Comparison of ENCODE assay signal across 25 cellular contexts in genomic region chr13:47621931-47622330, GRCh38.
A peak's percentile ranks its signal among the peaks of the same experiment; 100 is the strongest.
DNase-seq lines count a peak whose midpoint lies in the region; ATAC-seq and TF ChIP-seq lines count a peak whose summit lies in the region.
"Had no signal": no experiment of that assay in that cellular context is flagged by ENCODE, and none has a peak within 500 bp of the region (broad histone marks: within the 10 kb centered on the region; RNA-seq: fewer than 3 reads in every experiment).

No MANE protein-coding gene starts in this region.

- no peak overlapping the region for H3K4me3 ChIP-seq in epithelial cell of esophagus (ENCODE audit: low read length)
- H3K4me3 ChIP-seq: heart left ventricle, pancreas, right lobe of liver, uterus had no signal

- TF ChIP-seq CTCF in epithelial cell of esophagus (IDR thresholded peaks at IDR 0.05; ENCODE audit: insufficient read depth, low read depth, low read length, missing control alignments): no peak

- DNase-seq in HT-29 (ENCODE audit: low spot score) (peak; percentile 37), epithelial cell of esophagus (ENCODE audit: low read depth) (peak; percentile 43), pons (ENCODE audit: low spot score) (peak; percentile 1)
- DNase-seq in activated CD8-positive, alpha-beta memory T cell treated with anti-CD3 and anti-CD28 coated beads for 24 hours: no peak
- DNase-seq in stimulated activated CD4-positive, alpha-beta T cell treated with anti-CD3 and anti-CD28 coated beads, Interleukin-2, amount 100 ng/mL, for 48 hours: no peak
- no peak for DNase-seq in activated T-cell treated with anti-CD3 and anti-CD28 coated beads, Interleukin-2, amount 50 U/mL, for 48 hours
- DNase-seq: activated CD4-positive, CD25-positive, alpha-beta regulatory T cell treated with anti-CD3 and anti-CD28 coated beads, Interleukin-2, amount 50 U/mL, for 72 hours; activated naive CD4-positive, alpha-beta T cell treated with anti-CD3 and anti-CD28 coated beads, Interleukin-2, amount 10 ng/mL, durations not matched to agents 7 days and 5 days; activated T-cell treated with anti-CD3 and anti-CD28 coated beads, Interleukin-2, amount 50 U/mL, for 4 hours; aorta; CD4-positive, CD25-positive, alpha-beta regulatory T cell; DMS 273 treated with DMSO at 0.1 percent for 48 hours; effector memory CD4-positive, alpha-beta T cell; heart left ventricle; left colon; MV-4-11; natural killer cell; NCI-H187 treated with DMSO at 0.1 percent for 48 hours; NCI-H526 treated with DMSO at 0.1 percent for 48 hours; pancreas; right lobe of liver; uterus had no signal

- peak; percentile 40 for ATAC-seq in SK-N-SH treated with all-trans-retinoic acid at 6 μM for 48 hours
- ATAC-seq in GM21717 (IDR thresholded peaks at IDR 0.05; ENCODE audit: unreplicated experiment): no peak
- ATAC-seq: activated T-cell treated with anti-CD3 and anti-CD28 coated beads, Interleukin-2, amount 50 U/mL, for 4 hours; heart left ventricle; left colon; natural killer cell; pancreas; right lobe of liver; Right ventricle myocardium inferior had no signal

TF ChIP-seq in SK-N-SH treated with all-trans-retinoic acid at 6 μM for 48 hours, 23 proteins besides CTCF, POLR2A, EP300 and RAD21:
- TF ChIP-seq OSR1 (CRISPR knock-in tag; IDR thresholded peaks at IDR 0.05): no peak

Comparison
In these comparisons a context has a peak if more than half of its experiments do, and no peak if none do; other contexts are left out.
1. DNase-seq: peak in HT-29 (single experiment), epithelial cell of esophagus (single experiment) and pons (single experiment); none in activated CD8-positive, alpha-beta memory T cell treated with anti-CD3 and anti-CD28 coated beads for 24 hours (single experiment), stimulated activated CD4-positive, alpha-beta T cell treated with anti-CD3 and anti-CD28 coated beads, Interleukin-2, amount 100 ng/mL, for 48 hours (0 of 2) and activated T-cell treated with anti-CD3 and anti-CD28 coated beads, Interleukin-2, amount 50 U/mL, for 48 hours (0 of 2).